ENCODE assay signal across 8 cellular contexts in genomic region chr10:103367782-103368518, GRCh38. TPM values are rescaled to one million over a fixed set of nuclear protein-coding genes. Genes with fewer than 3 reads are reported as not detected.
A peak's percentile ranks its signal among the peaks of the same experiment; 100 is the strongest.
DNase-seq lines count a peak whose midpoint lies in the region; ATAC-seq and TF ChIP-seq lines count a peak whose summit lies in the region.

Gene TAF5 (plus strand): TSS chr10:103367976. CDS start chr10:103367990, 14 bp downstream.

- peaks cover 16% of the 10 kb centered on the region for H3K4me1 Mint-ChIP-seq in activated CD4-positive, alpha-beta T cell treated with anti-CD3 and anti-CD28 coated beads for 36 hours

- ATAC-seq in HG03457 (IDR thresholded peaks at IDR 0.05; ENCODE audit: unreplicated experiment): peak; percentile 39
- ATAC-seq in activated CD4-positive, alpha-beta T cell treated with anti-CD3 and anti-CD28 coated beads for 36 hours: peak; percentile 61

- H3K4me3 Mint-ChIP-seq in activated CD4-positive, alpha-beta T cell treated with anti-CD3 and anti-CD28 coated beads for 36 hours: peak within 1 kb of the TSS; percentile 81

- no peaks in the 10 kb centered on the region for H3K9me3 Mint-ChIP-seq in activated CD4-positive, alpha-beta T cell treated with anti-CD3 and anti-CD28 coated beads for 36 hours (ENCODE audit: low read depth)

- no peaks in the 10 kb centered on the region for H3K36me3 ChIP-seq in BJ (ENCODE audit: control insufficient read depth, insufficient read depth, low read length)
- H3K36me3 ChIP-seq in kidney epithelial cell (ENCODE audit: control insufficient read depth, insufficient read depth, low read length): no peaks in the 10 kb centered on the region

- POLR2A ChIA-PET in BJ (lab: Charles Lee): no interaction called here
- POLR2A ChIA-PET in activated CD4-positive, alpha-beta T cell treated with anti-CD3 and anti-CD28 coated beads for 36 hours (lab: Charles Lee): interaction anchor here (0.6 to 1.0 kb wide), 2 partner anchors 29 to 373 kb away, joined by 3 read pairs; partner anchors contain the start of gene PDCD11

- H3K4me3 ChIP-seq in BJ (ENCODE audit: low read depth, low read length) (peak within 1 kb of the TSS; percentile 95), choroid plexus epithelial cell (ENCODE audit: low read depth, low read length) (peak within 1 kb of the TSS; percentile 94), kidney epithelial cell (ENCODE audit: low read depth, low read length) (peak within 1 kb of the TSS; percentile 75)

- H3K27ac Mint-ChIP-seq in activated CD4-positive, alpha-beta T cell treated with anti-CD3 and anti-CD28 coated beads for 36 hours: peak within 1 kb of the TSS; percentile 85

- no peaks in the 10 kb centered on the region for H3K27me3 ChIP-seq in BJ (ENCODE audit: control insufficient read depth, insufficient read depth, low read length)
- no peaks in the 10 kb centered on the region for H3K27me3 ChIP-seq in kidney epithelial cell (ENCODE audit: control insufficient read depth, insufficient read depth, low read length)

- H3K27me3 Mint-ChIP-seq in activated CD4-positive, alpha-beta T cell treated with anti-CD3 and anti-CD28 coated beads for 36 hours: no peaks in the 10 kb centered on the region

- CTCF ChIA-PET in BJ (lab: Yijun Ruan, JAX): interaction anchor here (0.8 to 1.1 kb wide), 2 partner anchors 12 to 118 kb away, joined by 3 read pairs; no protein-coding TSS in a partner anchor
- CTCF ChIA-PET in activated CD4-positive, alpha-beta T cell treated with anti-CD3 and anti-CD28 coated beads for 36 hours (lab: Charles Lee): interaction anchor here (0.6 to 2.5 kb wide), 5 partner anchors 16 to 452 kb away, joined by 3 to 9 read pairs (median 4); partner anchors contain the start of genes ATP5MK and PDCD11

- intact Hi-C loops in activated CD4-positive, alpha-beta T cell treated with anti-CD3 and anti-CD28 coated beads for 36 hours (cut with DNase I, micrococcal nuclease): loop anchor here (1.0 to 10.0 kb wide), 11 partner anchors 17 to 1123 kb away; partner anchors contain the start of genes ATP5MK (in 2 of the 2), PCGF6 (in 2 of the 2), PDCD11 (in 2 of the 2) and ACTR1A (in 1 of the 2)

- H3K36me3 Mint-ChIP-seq in activated CD4-positive, alpha-beta T cell treated with anti-CD3 and anti-CD28 coated beads for 36 hours (ENCODE audit: low read depth): peaks cover 4% of the 10 kb centered on the region

- TF ChIP-seq CTCF in BJ (IDR thresholded peaks at IDR 0.05; ENCODE audit: insufficient read depth, low read depth, low read length) (no peak), choroid plexus epithelial cell (conservative IDR thresholded peaks at IDR 0.05; ENCODE audit: low read depth, low read length) (no peak), kidney epithelial cell (IDR thresholded peaks at IDR 0.05; ENCODE audit: insufficient read depth, low read length, poor library complexity, severe bottlenecking) (no peak)

- DNase-seq in BJ (ENCODE audit: low read depth) (peak; percentile 76), GM19240 (ENCODE audit: insufficient read length, low spot score) (peak; percentile 47), NCI-H524 (lab: John Stamatoyannopoulos, UW) (peak; percentile 55 to 81), choroid plexus epithelial cell (ENCODE audit: low read depth) (peak; percentile 97), kidney epithelial cell (ENCODE audit: low read depth) (peak; percentile 79)
- DNase-seq in activated CD4-positive, alpha-beta T cell treated with anti-CD3 and anti-CD28 coated beads for 36 hours: peak; percentile 95
- peak; percentile 94 for DNase-seq in stimulated activated CD4-positive, alpha-beta T cell treated with anti-CD3 and anti-CD28 coated beads, Interleukin-15, amount 100 ng/mL, for 24 hours

RNA-seq across cellular contexts. Expression of gene TAF5, which starts in this region (rescaled TPM):
- 1.5 and 2.5 TPM in 2 replicates for polyA plus RNA-seq in BJ (2011; rRNA removed)
- polyA minus RNA-seq in BJ (2011; rRNA and poly(A)+ RNA removed): 1.3 TPM in 2 replicates
- 10 to 100 TPM; 11.2 to 11.4 TPM for total RNA-seq in activated CD4-positive, alpha-beta T cell treated with anti-CD3 and anti-CD28 coated beads for 36 hours
- total RNA-seq in kidney epithelial cell: 2.6 and 3.8 TPM in 2 replicates

Comparison
In these comparisons a context has a peak if more than half of its experiments do, and no peak if none do; other contexts are left out.
1. Peak in every context shown above with its lines: DNase-seq, ATAC-seq and H3K4me3 ChIP-seq.
2. DNase-seq: peak in every context shown above with its lines; median percentile 97 in choroid plexus epithelial cell; 95 in activated CD4-positive, alpha-beta T cell treated with anti-CD3 and anti-CD28 coated beads for 36 hours; 94 in stimulated activated CD4-positive, alpha-beta T cell treated with anti-CD3 and anti-CD28 coated beads, Interleukin-15, amount 100 ng/mL, for 24 hours; 79 in kidney epithelial cell; 76 in BJ; 68 in NCI-H524; 47 in GM19240.